ENCODE assay signal across 1 cellular context in the genomic region with DNA sequence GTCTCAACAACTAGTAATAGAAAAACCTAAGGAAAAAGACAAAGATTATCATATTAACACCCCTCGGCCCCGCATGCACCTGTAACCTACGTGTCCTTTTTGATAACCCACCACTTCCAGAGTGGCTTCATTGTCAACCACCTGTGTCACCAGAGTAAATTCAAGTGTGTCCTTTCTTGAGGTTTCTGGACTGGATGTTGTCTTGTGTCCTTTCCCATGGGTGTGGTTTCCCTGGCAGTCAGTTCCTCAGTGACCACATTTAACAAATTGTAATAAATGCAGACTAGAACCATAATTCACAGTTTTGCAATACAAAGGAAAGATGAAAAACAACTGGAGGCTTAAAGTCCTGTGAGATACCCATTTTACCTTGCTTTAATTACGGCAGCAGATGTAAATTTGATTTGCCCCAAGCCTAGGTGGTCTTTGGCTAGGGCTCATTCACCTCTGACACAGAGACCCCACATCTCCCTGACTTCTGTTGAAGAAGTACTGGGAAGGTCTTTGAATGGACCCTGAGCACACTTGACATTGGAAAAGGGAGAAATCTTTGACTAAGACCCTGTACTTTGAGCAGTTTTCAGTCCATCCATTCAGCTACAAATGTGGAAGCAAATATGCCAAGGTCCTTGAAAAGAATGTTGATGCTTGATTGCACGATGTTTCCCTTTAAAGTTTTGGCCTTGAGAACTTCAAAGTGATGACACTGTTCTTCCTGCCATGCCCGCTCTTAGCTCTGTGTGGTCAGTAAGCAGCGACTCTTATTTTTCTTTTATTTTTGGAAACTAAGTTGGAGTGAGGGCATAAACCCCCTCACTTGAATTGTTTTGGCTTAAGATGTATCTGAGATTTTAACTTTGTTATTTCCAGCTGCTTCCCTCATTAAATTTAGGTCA.
A peak's percentile ranks its signal among the peaks of the same experiment; 100 is the strongest.
TF ChIP-seq lines count a peak whose summit lies in the region.

No MANE protein-coding gene starts in this region.

TF ChIP-seq in HepG2, 621 proteins besides CTCF, POLR2A, EP300 and RAD21 (continued from another document and continues in another):
- TF ChIP-seq ZNF362 (CRISPR knock-in tag; IDR thresholded peaks at IDR 0.05; ENCODE audit: borderline replicate concordance) (peak; percentile 50; the same call in 1 of the 2 replicates), ZNF800 (CRISPR knock-in tag; IDR thresholded peaks at IDR 0.05) (peak; percentile 69; the same call in 1 of the 2 replicates), ZHX2 (IDR thresholded peaks at IDR 0.05; ENCODE audit: low read depth) (no peak), ZHX2 (CRISPR knock-in tag; IDR thresholded peaks at IDR 0.05; ENCODE audit: borderline replicate concordance) (no peak), ELF4 (CRISPR knock-in tag; IDR thresholded peaks at IDR 0.05; ENCODE audit: borderline replicate concordance) (0 out of 2 replicates have a peak, but pooled peaks have one; percentile 44), ZNF639 (CRISPR knock-in tag; conservative IDR thresholded peaks at IDR 0.05) (no peak), ZNF296 (CRISPR knock-in tag; conservative IDR thresholded peaks at IDR 0.05) (no peak), POLR2AphosphoS5 (IDR thresholded peaks at IDR 0.05; ENCODE audit: low read depth, low read length) (no peak), CHD2 (IDR thresholded peaks at IDR 0.05; ENCODE audit: low read depth, low read length) (no peak), PRDM4 (CRISPR knock-in tag; IDR thresholded peaks at IDR 0.05; ENCODE audit: borderline replicate concordance) (no peak), MYNN (CRISPR knock-in tag; IDR thresholded peaks at IDR 0.05; ENCODE audit: low read depth) (no peak), ZNF616 (CRISPR knock-in tag; IDR thresholded peaks at IDR 0.05; ENCODE audit: low read depth) (no peak)
- TF ChIP-seq, protein P1, sequence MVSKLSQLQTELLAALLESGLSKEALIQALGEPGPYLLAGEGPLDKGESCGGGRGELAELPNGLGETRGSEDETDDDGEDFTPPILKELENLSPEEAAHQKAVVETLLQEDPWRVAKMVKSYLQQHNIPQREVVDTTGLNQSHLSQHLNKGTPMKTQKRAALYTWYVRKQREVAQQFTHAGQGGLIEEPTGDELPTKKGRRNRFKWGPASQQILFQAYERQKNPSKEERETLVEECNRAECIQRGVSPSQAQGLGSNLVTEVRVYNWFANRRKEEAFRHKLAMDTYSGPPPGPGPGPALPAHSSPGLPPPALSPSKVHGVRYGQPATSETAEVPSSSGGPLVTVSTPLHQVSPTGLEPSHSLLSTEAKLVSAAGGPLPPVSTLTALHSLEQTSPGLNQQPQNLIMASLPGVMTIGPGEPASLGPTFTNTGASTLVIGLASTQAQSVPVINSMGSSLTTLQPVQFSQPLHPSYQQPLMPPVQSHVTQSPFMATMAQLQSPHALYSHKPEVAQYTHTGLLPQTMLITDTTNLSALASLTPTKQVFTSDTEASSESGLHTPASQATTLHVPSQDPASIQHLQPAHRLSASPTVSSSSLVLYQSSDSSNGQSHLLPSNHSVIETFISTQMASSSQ (IDR thresholded peaks at IDR 0.05; ENCODE audit: low read depth) = peak; percentile 50; the same call in 1 of the 2 replicates
- TF ChIP-seq, protein P1 (CRISPR knock-in tag; IDR thresholded peaks at IDR 0.05; ENCODE audit: borderline replicate concordance) = no peak; the same call in 1 of the 2 replicates
- TF ChIP-seq, protein P2, sequence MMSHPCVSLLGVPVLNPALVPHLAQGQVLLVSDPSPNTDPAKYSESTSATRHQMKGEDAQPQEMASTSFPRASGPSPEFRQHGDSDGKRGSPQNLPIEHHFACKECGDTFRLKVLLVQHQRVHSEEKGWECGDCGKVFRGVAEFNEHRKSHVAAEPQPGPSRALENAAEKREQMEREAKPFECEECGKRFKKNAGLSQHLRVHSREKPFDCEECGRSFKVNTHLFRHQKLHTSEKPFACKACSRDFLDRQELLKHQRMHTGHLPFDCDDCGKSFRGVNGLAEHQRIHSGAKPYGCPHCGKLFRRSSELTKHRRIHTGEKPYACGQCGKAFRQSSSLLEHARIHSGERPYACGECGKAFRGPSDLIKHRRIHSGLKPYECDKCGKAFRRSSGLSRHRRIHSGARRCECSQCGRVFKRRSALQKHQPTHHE (CRISPR knock-in tag; IDR thresholded peaks at IDR 0.05; ENCODE audit: borderline replicate concordance) = no peak
- TF ChIP-seq, protein P3, sequence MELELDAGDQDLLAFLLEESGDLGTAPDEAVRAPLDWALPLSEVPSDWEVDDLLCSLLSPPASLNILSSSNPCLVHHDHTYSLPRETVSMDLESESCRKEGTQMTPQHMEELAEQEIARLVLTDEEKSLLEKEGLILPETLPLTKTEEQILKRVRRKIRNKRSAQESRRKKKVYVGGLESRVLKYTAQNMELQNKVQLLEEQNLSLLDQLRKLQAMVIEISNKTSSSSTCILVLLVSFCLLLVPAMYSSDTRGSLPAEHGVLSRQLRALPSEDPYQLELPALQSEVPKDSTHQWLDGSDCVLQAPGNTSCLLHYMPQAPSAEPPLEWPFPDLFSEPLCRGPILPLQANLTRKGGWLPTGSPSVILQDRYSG (CRISPR knock-in tag; IDR thresholded peaks at IDR 0.05) = no peak
- TF ChIP-seq, protein P4, sequence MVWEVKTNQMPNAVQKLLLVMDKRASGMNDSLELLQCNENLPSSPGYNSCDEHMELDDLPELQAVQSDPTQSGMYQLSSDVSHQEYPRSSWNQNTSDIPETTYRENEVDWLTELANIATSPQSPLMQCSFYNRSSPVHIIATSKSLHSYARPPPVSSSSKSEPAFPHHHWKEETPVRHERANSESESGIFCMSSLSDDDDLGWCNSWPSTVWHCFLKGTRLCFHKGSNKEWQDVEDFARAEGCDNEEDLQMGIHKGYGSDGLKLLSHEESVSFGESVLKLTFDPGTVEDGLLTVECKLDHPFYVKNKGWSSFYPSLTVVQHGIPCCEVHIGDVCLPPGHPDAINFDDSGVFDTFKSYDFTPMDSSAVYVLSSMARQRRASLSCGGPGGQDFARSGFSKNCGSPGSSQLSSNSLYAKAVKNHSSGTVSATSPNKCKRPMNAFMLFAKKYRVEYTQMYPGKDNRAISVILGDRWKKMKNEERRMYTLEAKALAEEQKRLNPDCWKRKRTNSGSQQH (CRISPR knock-in tag; IDR thresholded peaks at IDR 0.05; ENCODE audit: low read depth) = no peak
